In genomic region chr1:101051688-101052638, GRCh38 we compare ENCODE assay signal across 11 cellular contexts. TPM values are rescaled to one million over a fixed set of nuclear protein-coding genes. Genes with fewer than 3 reads are reported as not detected.
DNase-seq lines count a peak whose midpoint lies in the region; ATAC-seq and TF ChIP-seq lines count a peak whose summit lies in the region.
"Had no signal": no experiment of that assay in that cellular context is flagged by ENCODE, and none has a peak within 500 bp of the region (broad histone marks: within the 10 kb centered on the region; RNA-seq: fewer than 3 reads in every experiment).

No MANE protein-coding gene starts in this region.

- TF ChIP-seq POLR2A in testis (IDR thresholded peaks at IDR 0.05): no peak

- H3K9me3 ChIP-seq in testis: no peaks in the 10 kb centered on the region
- H3K9me3 ChIP-seq: upper lobe of right lung had no signal

- peak overlapping the region; percentile 41 for H3K4me3 Mint-ChIP-seq in stimulated activated naive CD8-positive, alpha-beta T cell treated with anti-CD3 and anti-CD28 coated beads, Interleukin-15, Interleukin-2, amounts not matched to agents 100 ng/mL and 50 ng/mL, for 24 hours
- H3K4me3 Mint-ChIP-seq: HFFc6 had no signal

- intact Hi-C loops in testis (cut with DNase I; ENCODE audit: low total_unique reads): no loop called here

- no peaks in the 10 kb centered on the region for H3K4me1 ChIP-seq in testis
- H3K4me1 ChIP-seq: upper lobe of right lung had no signal

- no peak for TF ChIP-seq CTCF in testis (IDR thresholded peaks at IDR 0.05)

- peaks cover 6 to 13% of the 10 kb centered on the region in 2 donors for H3K36me3 Mint-ChIP-seq in activated naive CD4-positive, alpha-beta T cell treated with anti-CD3 and anti-CD28 coated beads, Interleukin-2, amount 50 U/mL, for 72 hours
- H3K36me3 Mint-ChIP-seq in stimulated activated naive CD8-positive, alpha-beta T cell treated with anti-CD3 and anti-CD28 coated beads, Interleukin-15, Interleukin-2, amounts not matched to agents 100 ng/mL and 50 ng/mL, for 24 hours (ENCODE audit: low read depth): peaks cover 5% of the 10 kb centered on the region

- H3K27me3 ChIP-seq in testis: no peaks in the 10 kb centered on the region
- H3K27me3 ChIP-seq: upper lobe of right lung had no signal

- H3K4me1 Mint-ChIP-seq in stimulated activated naive CD8-positive, alpha-beta T cell treated with anti-CD3 and anti-CD28 coated beads, Interleukin-15, Interleukin-2, amounts not matched to agents 100 ng/mL and 50 ng/mL, for 24 hours (ENCODE audit: low read depth): peaks cover 44% of the 10 kb centered on the region

- no peak overlapping the region for H3K4me3 ChIP-seq in testis
- H3K4me3 ChIP-seq: upper lobe of right lung had no signal

- no peaks in the 10 kb centered on the region for H3K27me3 Mint-ChIP-seq in stimulated activated naive CD8-positive, alpha-beta T cell treated with anti-CD3 and anti-CD28 coated beads, Interleukin-15, Interleukin-2, amounts not matched to agents 100 ng/mL and 50 ng/mL, for 24 hours

- no peaks in the 10 kb centered on the region for H3K36me3 ChIP-seq in testis (ENCODE audit: low read depth, missing control alignments)
- H3K36me3 ChIP-seq: upper lobe of right lung had no signal

- no peak for DNase-seq in activated naive CD4-positive, alpha-beta T cell treated with anti-CD3 and anti-CD28 coated beads, Interleukin-2, amount 50 U/mL, for 72 hours (ENCODE audit: low spot score in 2 of 2)
- no peak for DNase-seq in activated naive CD4-positive, alpha-beta T cell (lab: John Stamatoyannopoulos, UW)
- no peak for DNase-seq in SW480 (ENCODE audit: low spot score)
- DNase-seq in epidermal melanocyte (ENCODE audit: insufficient read length, low spot score): no peak
- DNase-seq in testis: no peak
- DNase-seq: dermis blood vessel endothelial cell, HFFc6, upper lobe of right lung had no signal

- 66 to 69% methylated on average over 3 of the region's 3 CpGs for WGBS in testis, 2 donors

- peak; percentile 91 to 98 for ATAC-seq in activated naive CD4-positive, alpha-beta T cell treated with anti-CD3 and anti-CD28 coated beads, Interleukin-2, amount 50 U/mL, for 72 hours
- peak; percentile 98 for ATAC-seq in HG02588 (IDR thresholded peaks at IDR 0.05; ENCODE audit: unreplicated experiment)
- peak; percentile 86 for ATAC-seq in HG03565 (IDR thresholded peaks at IDR 0.05; ENCODE audit: unreplicated experiment)
- ATAC-seq: upper lobe of right lung had no signal

- peaks cover 0 to 7% of the 10 kb centered on the region in 2 donors for H3K9me3 Mint-ChIP-seq in activated naive CD4-positive, alpha-beta T cell treated with anti-CD3 and anti-CD28 coated beads, Interleukin-2, amount 50 U/mL, for 72 hours
- no peaks in the 10 kb centered on the region for H3K9me3 Mint-ChIP-seq in stimulated activated naive CD8-positive, alpha-beta T cell treated with anti-CD3 and anti-CD28 coated beads, Interleukin-15, Interleukin-2, amounts not matched to agents 100 ng/mL and 50 ng/mL, for 24 hours
- H3K9me3 Mint-ChIP-seq: HFFc6 had no signal

- peak overlapping the region in 1 of 2 donors; percentile 66 for H3K27ac Mint-ChIP-seq in activated naive CD4-positive, alpha-beta T cell treated with anti-CD3 and anti-CD28 coated beads, Interleukin-2, amount 50 U/mL, for 72 hours
- peak overlapping the region; percentile 22 for H3K27ac Mint-ChIP-seq in stimulated activated naive CD8-positive, alpha-beta T cell treated with anti-CD3 and anti-CD28 coated beads, Interleukin-15, Interleukin-2, amounts not matched to agents 100 ng/mL and 50 ng/mL, for 24 hours
- H3K27ac Mint-ChIP-seq: HFFc6 had no signal

- no peak overlapping the region for H3K27ac ChIP-seq in testis
- H3K27ac ChIP-seq: upper lobe of right lung had no signal

RNA-seq across cellular contexts. Expression of gene DPH5, which starts 26.4 kb away (rescaled TPM):
- total RNA-seq in activated naive CD4-positive, alpha-beta T cell treated with anti-CD3 and anti-CD28 coated beads, Interleukin-2, amount 50 U/mL, for 72 hours: 10 to 100 TPM; 23.2 to 44.0 TPM
- total RNA-seq in testis: 10 to 100 TPM; 18.2 to 26.9 TPM
- polyA plus RNA-seq in testis (ENCODE audit: insufficient read depth, low read depth, low replicate concordance): 25.2 TPM
